14 cellular contexts compared by ENCODE assay signal in genomic region chr9:37972346-37972745, GRCh38.
DNase-seq lines count a peak whose midpoint lies in the region; ATAC-seq and TF ChIP-seq lines count a peak whose summit lies in the region.
"Had no signal": no experiment of that assay in that cellular context is flagged by ENCODE, and none has a peak within 500 bp of the region (broad histone marks: within the 10 kb centered on the region; RNA-seq: fewer than 3 reads in every experiment).

No MANE protein-coding gene starts in this region.

- POLR2A ChIA-PET in activated naive CD8-positive, alpha-beta T cell treated with anti-CD3 and anti-CD28 coated beads, Interleukin-2, amount 10 ng/mL, durations not matched to agents 7 days and 5 days (lab: Charles Lee) = no interaction called here
- POLR2A ChIA-PET in activated CD8-positive, alpha-beta T cell treated with anti-CD3 and anti-CD28 coated beads, Interleukin-2, amount 10 ng/mL, durations not matched to agents 7 days and 5 days (lab: Charles Lee) = no interaction called here

- 83% methylated on average over 2 of the region's 2 CpGs for WGBS in esophagus muscularis mucosa

- TF ChIP-seq EP300 in esophagus muscularis mucosa (IDR thresholded peaks at IDR 0.05) = no peak

- DNase-seq in activated naive CD8-positive, alpha-beta T cell treated with anti-CD3 and anti-CD28 coated beads, Interleukin-2, amount 10 ng/mL, durations not matched to agents 7 days and 5 days = no peak
- no peak for DNase-seq in activated naive CD8-positive, alpha-beta T cell treated with anti-CD3 and anti-CD28 coated beads for 36 hours
- no peak for DNase-seq in activated CD8-positive, alpha-beta T cell treated with anti-CD3 and anti-CD28 coated beads, Interleukin-2, amount 10 ng/mL, durations not matched to agents 7 days and 5 days
- DNase-seq in fibroblast of the aortic adventitia (ENCODE audit: low read depth) (peak; percentile 56), type B pancreatic cell (ENCODE audit: extremely low spot score, unreplicated experiment) (no peak), LoVo (ENCODE audit: low spot score) (no peak), esophagus muscularis mucosa (ENCODE audit: extremely low spot score) (no peak), NCI-H2227 treated with DMSO at 0.1 percent for 48 hours (lab: John Stamatoyannopoulos, UW) (no peak)
- DNase-seq: activated CD4-positive, CD25-positive, alpha-beta regulatory T cell treated with anti-CD3 and anti-CD28 coated beads, Interleukin-2, amount 50 U/mL, for 72 hours; activated effector memory CD4-positive, alpha-beta T cell treated with anti-CD3 and anti-CD28 coated beads, Interleukin-2, amount 50 U/mL, for 16 hours; cortex of kidney; NCI-H1105 had no signal

- no peak overlapping the region for H3K27ac ChIP-seq in esophagus muscularis mucosa (replicated peaks in 1 of 4)
- H3K27ac ChIP-seq: SJSA1 had no signal

- H3K9me3 Mint-ChIP-seq in activated naive CD8-positive, alpha-beta T cell treated with anti-CD3 and anti-CD28 coated beads, Interleukin-2, amount 10 ng/mL, durations not matched to agents 7 days and 5 days = no peaks in the 10 kb centered on the region
- H3K9me3 Mint-ChIP-seq in activated naive CD8-positive, alpha-beta T cell treated with anti-CD3 and anti-CD28 coated beads for 36 hours = no peaks in the 10 kb centered on the region
- H3K9me3 Mint-ChIP-seq in activated CD8-positive, alpha-beta T cell treated with anti-CD3 and anti-CD28 coated beads, Interleukin-2, amount 10 ng/mL, durations not matched to agents 7 days and 5 days (ENCODE audit: insufficient read depth) = no peaks in the 10 kb centered on the region
- no peaks in the 10 kb centered on the region for H3K9me3 Mint-ChIP-seq in type B pancreatic cell
- H3K9me3 Mint-ChIP-seq: memory B cell had no signal

- peak; percentile 69 for ATAC-seq in activated naive CD8-positive, alpha-beta T cell treated with anti-CD3 and anti-CD28 coated beads, Interleukin-2, amount 10 ng/mL, durations not matched to agents 7 days and 5 days (ENCODE audit: low read depth)
- peak; percentile 39 for ATAC-seq in activated CD8-positive, alpha-beta T cell treated with anti-CD3 and anti-CD28 coated beads, Interleukin-2, amount 10 ng/mL, durations not matched to agents 7 days and 5 days

- H3K27me3 Mint-ChIP-seq in activated naive CD8-positive, alpha-beta T cell treated with anti-CD3 and anti-CD28 coated beads, Interleukin-2, amount 10 ng/mL, durations not matched to agents 7 days and 5 days = peaks cover 3% of the 10 kb centered on the region
- H3K27me3 Mint-ChIP-seq in activated naive CD8-positive, alpha-beta T cell treated with anti-CD3 and anti-CD28 coated beads for 36 hours = no peaks in the 10 kb centered on the region
- H3K27me3 Mint-ChIP-seq in activated CD8-positive, alpha-beta T cell treated with anti-CD3 and anti-CD28 coated beads, Interleukin-2, amount 10 ng/mL, durations not matched to agents 7 days and 5 days (ENCODE audit: low read depth) = no peaks in the 10 kb centered on the region
- H3K27me3 Mint-ChIP-seq in type B pancreatic cell = no peaks in the 10 kb centered on the region

- no peak overlapping the region for H3K4me3 Mint-ChIP-seq in activated naive CD8-positive, alpha-beta T cell treated with anti-CD3 and anti-CD28 coated beads, Interleukin-2, amount 10 ng/mL, durations not matched to agents 7 days and 5 days
- no peak overlapping the region for H3K4me3 Mint-ChIP-seq in activated naive CD8-positive, alpha-beta T cell treated with anti-CD3 and anti-CD28 coated beads for 36 hours
- H3K4me3 Mint-ChIP-seq in activated CD8-positive, alpha-beta T cell treated with anti-CD3 and anti-CD28 coated beads, Interleukin-2, amount 10 ng/mL, durations not matched to agents 7 days and 5 days = no peak overlapping the region
- H3K4me3 Mint-ChIP-seq in type B pancreatic cell = peak overlapping the region; percentile 1
- H3K4me3 Mint-ChIP-seq: memory B cell had no signal

- H3K4me1 ChIP-seq in esophagus muscularis mucosa = peaks cover 19 to 31% (median 26%) of the 10 kb centered on the region in 4 donors

- no peak for TF ChIP-seq POLR2A in esophagus muscularis mucosa (IDR thresholded peaks at IDR 0.05; ENCODE audit: low read depth)

- no peak overlapping the region for H3K27ac Mint-ChIP-seq in activated naive CD8-positive, alpha-beta T cell treated with anti-CD3 and anti-CD28 coated beads, Interleukin-2, amount 10 ng/mL, durations not matched to agents 7 days and 5 days
- H3K27ac Mint-ChIP-seq in activated naive CD8-positive, alpha-beta T cell treated with anti-CD3 and anti-CD28 coated beads for 36 hours = no peak overlapping the region
- no peak overlapping the region for H3K27ac Mint-ChIP-seq in activated CD8-positive, alpha-beta T cell treated with anti-CD3 and anti-CD28 coated beads, Interleukin-2, amount 10 ng/mL, durations not matched to agents 7 days and 5 days
- peak overlapping the region; percentile 39 for H3K27ac Mint-ChIP-seq in type B pancreatic cell
- H3K27ac Mint-ChIP-seq: memory B cell had no signal

- no peak overlapping the region for H3K4me3 ChIP-seq in fibroblast of the aortic adventitia (ENCODE audit: low read depth, low read length)
- no peak overlapping the region for H3K4me3 ChIP-seq in esophagus muscularis mucosa
- H3K4me3 ChIP-seq: SJSA1 had no signal

- peaks cover 0 to 28% (median 18%) of the 10 kb centered on the region in 4 donors for H3K36me3 ChIP-seq in esophagus muscularis mucosa

- H3K27me3 ChIP-seq in esophagus muscularis mucosa = no peaks in the 10 kb centered on the region
- H3K27me3 ChIP-seq: SJSA1 had no signal

- intact Hi-C loops in esophagus muscularis mucosa (cut with DNase I) = no loop called here

- TF ChIP-seq CTCF in fibroblast of the aortic adventitia (IDR thresholded peaks at IDR 0.05; ENCODE audit: insufficient read depth, low read length) = peak; percentile 50
- peak; percentile 26 for TF ChIP-seq CTCF in type B pancreatic cell (conservative IDR thresholded peaks at IDR 0.05)
- TF ChIP-seq CTCF in esophagus muscularis mucosa (IDR thresholded peaks at IDR 0.05) = no peak

- H3K9me3 ChIP-seq in esophagus muscularis mucosa = no peaks in the 10 kb centered on the region
- H3K9me3 ChIP-seq: SJSA1 had no signal

- H3K36me3 Mint-ChIP-seq in activated naive CD8-positive, alpha-beta T cell treated with anti-CD3 and anti-CD28 coated beads, Interleukin-2, amount 10 ng/mL, durations not matched to agents 7 days and 5 days = no peaks in the 10 kb centered on the region
- no peaks in the 10 kb centered on the region for H3K36me3 Mint-ChIP-seq in activated naive CD8-positive, alpha-beta T cell treated with anti-CD3 and anti-CD28 coated beads for 36 hours
- H3K36me3 Mint-ChIP-seq in activated CD8-positive, alpha-beta T cell treated with anti-CD3 and anti-CD28 coated beads, Interleukin-2, amount 10 ng/mL, durations not matched to agents 7 days and 5 days (ENCODE audit: low read depth) = no peaks in the 10 kb centered on the region
- peaks cover 6% of the 10 kb centered on the region for H3K36me3 Mint-ChIP-seq in type B pancreatic cell
- H3K36me3 Mint-ChIP-seq: memory B cell had no signal

- CTCF ChIA-PET in activated CD8-positive, alpha-beta T cell treated with anti-CD3 and anti-CD28 coated beads, Interleukin-2, amount 10 ng/mL, durations not matched to agents 7 days and 5 days (lab: Charles Lee) = no interaction called here

- peaks cover 4% of the 10 kb centered on the region for H3K4me1 Mint-ChIP-seq in activated naive CD8-positive, alpha-beta T cell treated with anti-CD3 and anti-CD28 coated beads, Interleukin-2, amount 10 ng/mL, durations not matched to agents 7 days and 5 days
- H3K4me1 Mint-ChIP-seq in activated naive CD8-positive, alpha-beta T cell treated with anti-CD3 and anti-CD28 coated beads for 36 hours = no peaks in the 10 kb centered on the region
- H3K4me1 Mint-ChIP-seq in activated CD8-positive, alpha-beta T cell treated with anti-CD3 and anti-CD28 coated beads, Interleukin-2, amount 10 ng/mL, durations not matched to agents 7 days and 5 days (ENCODE audit: low read depth) = no peaks in the 10 kb centered on the region
- peaks cover 18% of the 10 kb centered on the region for H3K4me1 Mint-ChIP-seq in type B pancreatic cell (ENCODE audit: unreplicated experiment)
- H3K4me1 Mint-ChIP-seq: memory B cell had no signal

Comparison
In these comparisons a context has a peak if more than half of its experiments do, and no peak if none do; other contexts are left out.
1. CTCF ChIP-seq: peak in fibroblast of the aortic adventitia (single experiment) and type B pancreatic cell (single experiment); none in esophagus muscularis mucosa (0 of 3).